In genomic region chr13:52720904-52721303, GRCh38 we compare ENCODE assay signal across 19 cellular contexts. TPM values are rescaled to one million over a fixed set of nuclear protein-coding genes. Genes with fewer than 3 reads are reported as not detected.
"Had no signal": no experiment of that assay in that cellular context is flagged by ENCODE, and none has a peak within 500 bp of the region (broad histone marks: within the 10 kb centered on the region; RNA-seq: fewer than 3 reads in every experiment).

No MANE protein-coding gene starts in this region.

RNA-seq across cellular contexts. Expression of gene CNMD, which starts 18.7 kb away (rescaled TPM):
- total RNA-seq: activated CD4-positive, alpha-beta memory T cell treated with anti-CD3 and anti-CD28 coated beads for 36 hours; activated CD4-positive, alpha-beta T cell treated with anti-CD3 and anti-CD28 coated beads, Interleukin-2, amount 10 ng/mL, durations not matched to agents 24 days and 14 days; activated CD8-positive, alpha-beta memory T cell treated with anti-CD3 and anti-CD28 coated beads for 36 hours; activated naive CD4-positive, alpha-beta T cell treated with anti-CD3 and anti-CD28 coated beads for 36 hours; activated naive CD8-positive, alpha-beta T cell treated with anti-CD3 and anti-CD28 coated beads for 36 hours; activated T-helper 1 cell treated with anti-CD3 and anti-CD28 coated beads, Interleukin-12 subunit alpha, Interleukin-12 subunit beta, Interleukin-2, Interleukin-4 antibody, amounts not matched to agents 30 ng/mL and 10 ng/mL and 1 ng/mL, durations not matched to agents 14 hours and 24 hours and 36 hours; adrenal gland; aorta; endothelial cell of umbilical vein; esophagus mucosa; foreskin keratinocyte; heart left ventricle; left ventricle myocardium inferior; lung microvascular endothelial cell; ovary; renal cortical epithelial cell; right lobe of liver; transverse colon; uterus had no signal
- polyA plus RNA-seq: adrenal gland, aorta, endothelial cell of umbilical vein, foreskin keratinocyte, heart left ventricle, ovary had no signal
